Comparison of ENCODE assay signal across 12 cellular contexts in the genomic region with DNA sequence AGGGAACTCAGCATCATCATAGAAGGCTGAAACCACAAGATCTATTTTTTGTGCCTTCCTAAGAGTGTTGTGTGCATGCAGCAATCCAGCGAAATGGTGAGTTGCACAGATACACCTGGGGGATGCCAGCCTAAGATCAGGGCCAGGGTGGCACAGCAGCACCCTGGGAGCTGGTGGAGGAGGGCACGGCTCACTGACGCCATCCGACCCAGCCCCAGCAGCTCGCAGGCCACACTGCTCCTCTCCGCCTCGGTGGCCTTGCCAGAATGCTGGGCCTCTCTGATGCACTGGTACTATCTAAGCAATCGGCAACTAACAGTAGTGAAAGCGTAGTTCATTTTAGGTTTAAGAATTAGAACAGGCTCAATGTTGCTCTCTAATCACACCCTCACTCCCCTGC. TPM values are rescaled to one million over a fixed set of nuclear protein-coding genes. Genes with fewer than 3 reads are reported as not detected.
DNase-seq lines count a peak whose midpoint lies in the region; ATAC-seq and TF ChIP-seq lines count a peak whose summit lies in the region.
"Had no signal": no experiment of that assay in that cellular context is flagged by ENCODE, and none has a peak within 500 bp of the region (broad histone marks: within the 10 kb centered on the region; RNA-seq: fewer than 3 reads in every experiment).

No MANE protein-coding gene starts in this region.

- POLR2A ChIA-PET in CD8-positive, alpha-beta T cell (lab: Charles Lee): interaction anchor here (0.9 to 1.7 kb wide), 2 partner anchors 10 to 13 kb away, joined by 4 to 5 read pairs; no protein-coding TSS in a partner anchor
- POLR2A ChIA-PET in activated B cell treated with CpG ODN at 0.5 μM for 24 hours (lab: Charles Lee): interaction anchor here (0.6 to 1.4 kb wide), 6 partner anchors 11 to 48 kb away, joined by 3 to 6 read pairs (median 4); no protein-coding TSS in a partner anchor

- H3K4me3 ChIP-seq in CD8-positive, alpha-beta T cell (ENCODE audit: low read depth, low read length): no peak overlapping the region
- no peak overlapping the region for H3K4me3 ChIP-seq in left lung

- peak overlapping the region; percentile 88 for H3K27ac Mint-ChIP-seq in CD8-positive, alpha-beta T cell
- peak overlapping the region; percentile 9 for H3K27ac Mint-ChIP-seq in activated B cell treated with CpG ODN at 0.5 μM for 24 hours
- H3K27ac Mint-ChIP-seq in stimulated activated effector memory CD8-positive, alpha-beta T cell treated with anti-CD3 and anti-CD28 coated beads, Interleukin-12 subunit alpha, Interleukin-12 subunit beta, amount 100 ng/mL, for 72 hours: peak overlapping the region; percentile 93

- H3K27ac ChIP-seq in CD8-positive, alpha-beta T cell (ENCODE audit: low read depth, low read length): no peak overlapping the region
- peak overlapping the region; percentile 33 to 67 for H3K27ac ChIP-seq in left lung
- H3K27ac ChIP-seq: parathyroid adenoma had no signal

- peak overlapping the region; percentile 44 for H3K4me3 Mint-ChIP-seq in CD8-positive, alpha-beta T cell
- no peak overlapping the region for H3K4me3 Mint-ChIP-seq in activated B cell treated with CpG ODN at 0.5 μM for 24 hours
- H3K4me3 Mint-ChIP-seq in stimulated activated effector memory CD8-positive, alpha-beta T cell treated with anti-CD3 and anti-CD28 coated beads, Interleukin-12 subunit alpha, Interleukin-12 subunit beta, amount 100 ng/mL, for 72 hours: peak overlapping the region; percentile 53

- H3K36me3 ChIP-seq in CD8-positive, alpha-beta T cell (ENCODE audit: insufficient read depth, low read length): peaks cover 3% of the 10 kb centered on the region
- H3K36me3 ChIP-seq in left lung: peaks cover 0 to 9% of the 10 kb centered on the region in 2 donors

- H3K4me1 ChIP-seq in CD8-positive, alpha-beta T cell (ENCODE audit: insufficient read depth, low read length): peaks cover 82% of the 10 kb centered on the region
- peaks cover 40 to 87% of the 10 kb centered on the region in 2 donors for H3K4me1 ChIP-seq in left lung

- CTCF ChIA-PET in CD8-positive, alpha-beta T cell (lab: Charles Lee): interaction anchor here (1.1 to 1.5 kb wide), 5 partner anchors 9 to 256 kb away, joined by 3 to 4 read pairs (median 4); no protein-coding TSS in a partner anchor
- CTCF ChIA-PET in activated B cell treated with CpG ODN at 0.5 μM for 24 hours (lab: Charles Lee): interaction anchor here (1.6 to 2.1 kb wide), 2 partner anchors 20 to 135 kb away, joined by 5 to 6 read pairs; no protein-coding TSS in a partner anchor

- intact Hi-C loops in CD8-positive, alpha-beta T cell (cut with DNase I, micrococcal nuclease): loop anchor here (5.0 kb wide), 1 partner anchor 35 kb away; no protein-coding TSS in a partner anchor
- intact Hi-C loops in activated B cell treated with CpG ODN at 0.5 μM for 24 hours (cut with micrococcal nuclease) (no loop called here), left lung (cut with DNase I) (no loop called here)

- no peaks in the 10 kb centered on the region for H3K9me3 Mint-ChIP-seq in CD8-positive, alpha-beta T cell
- H3K9me3 Mint-ChIP-seq in activated B cell treated with CpG ODN at 0.5 μM for 24 hours: no peaks in the 10 kb centered on the region
- H3K9me3 Mint-ChIP-seq in stimulated activated effector memory CD8-positive, alpha-beta T cell treated with anti-CD3 and anti-CD28 coated beads, Interleukin-12 subunit alpha, Interleukin-12 subunit beta, amount 100 ng/mL, for 72 hours: no peaks in the 10 kb centered on the region

- H3K36me3 Mint-ChIP-seq in CD8-positive, alpha-beta T cell: peaks cover 54% of the 10 kb centered on the region
- H3K36me3 Mint-ChIP-seq in activated B cell treated with CpG ODN at 0.5 μM for 24 hours (ENCODE audit: low read depth): peaks cover 38% of the 10 kb centered on the region
- peaks cover 59% of the 10 kb centered on the region for H3K36me3 Mint-ChIP-seq in stimulated activated effector memory CD8-positive, alpha-beta T cell treated with anti-CD3 and anti-CD28 coated beads, Interleukin-12 subunit alpha, Interleukin-12 subunit beta, amount 100 ng/mL, for 72 hours

- ATAC-seq in CD8-positive, alpha-beta T cell: peak; percentile 18
- no peak for ATAC-seq in activated B cell treated with CpG ODN at 0.5 μM for 24 hours (ENCODE audit: low read depth)
- no peak for ATAC-seq in left lung
- ATAC-seq in stimulated activated effector memory CD8-positive, alpha-beta T cell treated with anti-CD3 and anti-CD28 coated beads, Interleukin-12 subunit alpha, Interleukin-12 subunit beta, amount 100 ng/mL, for 72 hours: no peak
- ATAC-seq in GM18858 (IDR thresholded peaks at IDR 0.05; ENCODE audit: unreplicated experiment): no peak
- ATAC-seq in HG03108 (IDR thresholded peaks at IDR 0.05; ENCODE audit: unreplicated experiment): no peak

- no peaks in the 10 kb centered on the region for H3K27me3 Mint-ChIP-seq in CD8-positive, alpha-beta T cell (ENCODE audit: low read depth)
- H3K27me3 Mint-ChIP-seq in activated B cell treated with CpG ODN at 0.5 μM for 24 hours: no peaks in the 10 kb centered on the region

- no peak for DNase-seq in CD8-positive, alpha-beta T cell
- no peak for DNase-seq in activated B cell treated with CpG ODN at 0.5 μM for 24 hours
- no peak for DNase-seq in left lung
- DNase-seq in stimulated activated effector memory CD8-positive, alpha-beta T cell treated with anti-CD3 and anti-CD28 coated beads, Interleukin-12 subunit alpha, Interleukin-12 subunit beta, amount 100 ng/mL, for 72 hours (ENCODE audit: low spot score in 2 of 2): no peak
- no peak for DNase-seq in D341Med (ENCODE audit: low spot score)
- DNase-seq in NCI-H526 (lab: John Stamatoyannopoulos, UW): no peak
- DNase-seq: amygdala, DMS79, NCI-H1436 treated with DMSO at 0.1 percent for 48 hours had no signal

- no peaks in the 10 kb centered on the region for H3K9me3 ChIP-seq in CD8-positive, alpha-beta T cell (ENCODE audit: low read length)
- H3K9me3 ChIP-seq in left lung: no peaks in the 10 kb centered on the region

- H3K27me3 ChIP-seq in CD8-positive, alpha-beta T cell (ENCODE audit: insufficient read depth, low read length): no peaks in the 10 kb centered on the region
- no peaks in the 10 kb centered on the region for H3K27me3 ChIP-seq in left lung

- no peak for TF ChIP-seq CTCF in CD8-positive, alpha-beta T cell (IDR thresholded peaks at IDR 0.05)
- no peak for TF ChIP-seq CTCF in activated B cell treated with CpG ODN at 0.5 μM for 24 hours (IDR thresholded peaks at IDR 0.05)
- TF ChIP-seq CTCF in left lung (IDR thresholded peaks at IDR 0.05): no peak

- peaks cover 93% of the 10 kb centered on the region for H3K4me1 Mint-ChIP-seq in CD8-positive, alpha-beta T cell (ENCODE audit: low read depth)
- peaks cover 86% of the 10 kb centered on the region for H3K4me1 Mint-ChIP-seq in activated B cell treated with CpG ODN at 0.5 μM for 24 hours
- peaks cover 92% of the 10 kb centered on the region for H3K4me1 Mint-ChIP-seq in stimulated activated effector memory CD8-positive, alpha-beta T cell treated with anti-CD3 and anti-CD28 coated beads, Interleukin-12 subunit alpha, Interleukin-12 subunit beta, amount 100 ng/mL, for 72 hours

RNA-seq across cellular contexts. Expression of a gene that starts 37.8 kb away (rescaled TPM):
- 100 to 1,000 TPM; 145 to 151 TPM for total RNA-seq in CD8-positive, alpha-beta T cell
- total RNA-seq in activated B cell treated with CpG ODN at 0.5 μM for 24 hours (334 and 349 TPM in 2 replicates), left lung (100 to 1,000 TPM; 293 to 327 TPM)

Comparison
In these comparisons a context has a peak if more than half of its experiments do, and no peak if none do; other contexts are left out.
1. H3K27ac Mint-ChIP-seq: peak in every context shown above with its lines; median percentile 93 in stimulated activated effector memory CD8-positive, alpha-beta T cell treated with anti-CD3 and anti-CD28 coated beads, Interleukin-12 subunit alpha, Interleukin-12 subunit beta, amount 100 ng/mL, for 72 hours; 88 in CD8-positive, alpha-beta T cell; 9 in activated B cell treated with CpG ODN at 0.5 μM for 24 hours.
2. intact Hi-C loops: an anchor here in CD8-positive, alpha-beta T cell (5.0 kb wide); none called in activated B cell treated with CpG ODN at 0.5 μM for 24 hours and left lung.